In genomic region chr2:191545361-191545760, GRCh38 we compare ENCODE assay signal across 24 cellular contexts.
"Had no signal": no experiment of that assay in that cellular context is flagged by ENCODE, and none has a peak within 500 bp of the region (broad histone marks: within the 10 kb centered on the region; RNA-seq: fewer than 3 reads in every experiment).

No MANE protein-coding gene starts in this region.

- H3K79me2 ChIP-seq: parathyroid adenoma had no signal

- H3K27ac ChIP-seq: neural progenitor cell, ovary, parathyroid adenoma, psoas muscle, right lobe of liver, sigmoid colon, stomach, thoracic aorta, thyroid gland, tibial nerve, upper lobe of left lung, uterus had no signal

- H3K9me3 ChIP-seq: ovary, psoas muscle, right lobe of liver, sigmoid colon, stomach, thoracic aorta, thyroid gland, upper lobe of left lung, uterus had no signal

- DNase-seq: natural killer cell; occipital lobe; ovary; posterior cingulate gyrus; psoas muscle; right cardiac atrium; right lobe of liver; sigmoid colon; small intestine; stimulated activated CD4-positive, alpha-beta T cell treated with anti-CD3 and anti-CD28 coated beads, Interleukin-15, amount 100 ng/mL, for 24 hours; stimulated activated CD4-positive, alpha-beta T cell treated with anti-CD3 and anti-CD28 coated beads, Interleukin-2, amount 100 ng/mL, for 24 hours; stimulated activated CD4-positive, alpha-beta T cell treated with anti-CD3 and anti-CD28 coated beads, Interleukin-2, amount 100 ng/mL, for 48 hours; stimulated activated CD4-positive, alpha-beta T cell treated with anti-CD3 and anti-CD28 coated beads, Interleukin-4, amount 100 ng/mL, for 24 hours; stimulated activated naive B cell treated with anti-CD40 and anti-IgM and Interleukin-4, amounts not matched to agents 10 μg/mL and 1 μg/mL and 100 μg/mL, for 72 hours; stimulated activated naive CD4-positive, alpha-beta T cell treated with Interleukin-2 at 50 U/mL for 16 hours; stomach; thyroid gland; upper lobe of left lung; uterus had no signal

- ATAC-seq: natural killer cell; psoas muscle; right cardiac atrium; right lobe of liver; stimulated activated effector memory CD8-positive, alpha-beta T cell treated with anti-CD3 and anti-CD28 coated beads, Interleukin-12 subunit alpha, Interleukin-12 subunit beta, amount 100 ng/mL, for 72 hours; stimulated activated naive B cell treated with anti-CD40 and anti-IgM and Interleukin-4, amounts not matched to agents 10 μg/mL and 1 μg/mL and 100 μg/mL, for 72 hours had no signal

- H3K4me1 ChIP-seq: neural progenitor cell, parathyroid adenoma, psoas muscle, right lobe of liver, sigmoid colon, stomach, thyroid gland, tibial nerve, upper lobe of left lung, uterus had no signal

- H3K4me2 ChIP-seq: neural progenitor cell had no signal

- H3K9ac ChIP-seq: neural progenitor cell, parathyroid adenoma had no signal

- H3K27me3 ChIP-seq: neural progenitor cell, ovary, right lobe of liver, sigmoid colon, stomach, thyroid gland, tibial nerve, upper lobe of left lung, uterus had no signal

- H3K4me3 ChIP-seq: neural progenitor cell, ovary, psoas muscle, right lobe of liver, sigmoid colon, stomach, thoracic aorta, thyroid gland, tibial nerve, upper lobe of left lung, uterus had no signal

- H3K36me3 ChIP-seq: neural progenitor cell, ovary, right lobe of liver, sigmoid colon, stomach, thoracic aorta, thyroid gland, tibial nerve, upper lobe of left lung, uterus had no signal

- H2AFZ ChIP-seq: neural progenitor cell, parathyroid adenoma had no signal

- FAIRE-seq: small intestine had no signal
